19 cellular contexts compared by ENCODE assay signal in the genomic region with DNA sequence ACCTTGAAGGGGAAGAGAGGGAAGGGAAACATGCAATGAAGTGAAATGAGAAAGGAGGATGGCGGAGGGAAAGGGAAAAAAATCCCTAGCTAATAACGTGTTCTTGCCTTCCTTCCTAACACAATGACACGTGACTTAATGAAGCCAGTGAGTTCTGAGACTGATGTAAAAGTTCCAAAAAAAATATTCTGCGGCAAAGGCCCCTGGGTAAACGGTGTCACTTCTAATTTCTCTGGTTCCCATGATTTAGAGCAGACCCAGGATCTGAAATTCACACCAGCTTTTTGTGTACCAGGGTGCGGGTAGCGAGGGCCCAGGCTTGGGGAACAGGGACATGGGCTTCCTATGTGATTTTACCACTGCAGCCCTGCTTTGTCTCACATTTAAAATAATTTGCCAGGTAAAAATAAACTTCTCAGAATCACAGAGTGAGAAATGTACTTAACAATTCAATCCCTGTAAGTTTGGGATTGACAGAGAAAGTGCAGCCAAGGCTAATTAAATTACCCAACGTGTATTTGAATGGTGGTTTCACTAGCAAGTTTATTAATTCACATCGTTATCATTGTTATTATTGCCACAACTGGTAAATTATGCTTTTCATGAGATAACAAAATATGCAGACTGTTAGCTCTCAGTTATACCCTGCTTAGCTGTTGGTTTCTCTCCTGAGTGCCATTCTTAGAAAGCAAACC.
"Had no signal": no experiment of that assay in that cellular context is flagged by ENCODE, and none has a peak within 500 bp of the region (broad histone marks: within the 10 kb centered on the region; RNA-seq: fewer than 3 reads in every experiment).

No MANE protein-coding gene starts in this region.

- ATAC-seq: heart left ventricle; left colon; mucosa of descending colon; natural killer cell; psoas muscle; sciatic nerve; stimulated activated memory B cell treated with anti-CD40 and anti-IgM and Interleukin-4, amounts not matched to agents 10 μg/mL and 1 μg/mL and 100 μg/mL, for 72 hours; upper lobe of right lung had no signal

- H3K27ac ChIP-seq: heart left ventricle, psoas muscle, spleen, tibial artery, upper lobe of right lung, vagina had no signal

- H3K36me3 Mint-ChIP-seq: natural killer cell; stimulated activated memory B cell treated with anti-CD40 and anti-IgM and Interleukin-4, amounts not matched to agents 10 μg/mL and 1 μg/mL and 100 μg/mL, for 72 hours had no signal

- H3K4me1 ChIP-seq: heart left ventricle, psoas muscle, spleen, tibial artery, upper lobe of right lung, vagina had no signal

- H3K4me1 Mint-ChIP-seq: natural killer cell; stimulated activated memory B cell treated with anti-CD40 and anti-IgM and Interleukin-4, amounts not matched to agents 10 μg/mL and 1 μg/mL and 100 μg/mL, for 72 hours had no signal

- H3K9me3 ChIP-seq: heart left ventricle, mucosa of descending colon, psoas muscle, spleen, tibial artery, upper lobe of right lung, vagina had no signal

- H3K36me3 ChIP-seq: heart left ventricle, spleen, tibial artery, upper lobe of right lung, vagina had no signal

- FAIRE-seq: endothelial cell of umbilical vein had no signal

- H3K27me3 ChIP-seq: spleen, upper lobe of right lung, vagina had no signal

- H3K4me3 ChIP-seq: heart left ventricle, mucosa of descending colon, psoas muscle, spleen, tibial artery, upper lobe of right lung, vagina had no signal

- H3K27ac Mint-ChIP-seq: dendritic cell treated with granulocyte-macrophage colony-stimulating factor and Interleukin-4, amounts not matched to agents 40 ng/mL and 50 ng/mL, for 4 days; natural killer cell; stimulated activated memory B cell treated with anti-CD40 and anti-IgM and Interleukin-4, amounts not matched to agents 10 μg/mL and 1 μg/mL and 100 μg/mL, for 72 hours; stimulated activated naive CD8-positive, alpha-beta T cell treated with anti-CD3 and anti-CD28 coated beads, Interleukin-15, Interleukin-2, amounts not matched to agents 100 ng/mL and 50 ng/mL, for 24 hours had no signal

- H3K4me3 Mint-ChIP-seq: dendritic cell treated with granulocyte-macrophage colony-stimulating factor and Interleukin-4, amounts not matched to agents 40 ng/mL and 50 ng/mL, for 4 days; natural killer cell; stimulated activated memory B cell treated with anti-CD40 and anti-IgM and Interleukin-4, amounts not matched to agents 10 μg/mL and 1 μg/mL and 100 μg/mL, for 72 hours; stimulated activated naive CD8-positive, alpha-beta T cell treated with anti-CD3 and anti-CD28 coated beads, Interleukin-15, Interleukin-2, amounts not matched to agents 100 ng/mL and 50 ng/mL, for 24 hours had no signal

- H3K9me3 Mint-ChIP-seq: dendritic cell treated with granulocyte-macrophage colony-stimulating factor and Interleukin-4, amounts not matched to agents 40 ng/mL and 50 ng/mL, for 4 days; stimulated activated memory B cell treated with anti-CD40 and anti-IgM and Interleukin-4, amounts not matched to agents 10 μg/mL and 1 μg/mL and 100 μg/mL, for 72 hours; stimulated activated naive CD8-positive, alpha-beta T cell treated with anti-CD3 and anti-CD28 coated beads, Interleukin-15, Interleukin-2, amounts not matched to agents 100 ng/mL and 50 ng/mL, for 24 hours had no signal

- DNase-seq: heart left ventricle; left colon; mesendoderm; mucosa of descending colon; natural killer cell; psoas muscle; retina; spleen; stimulated activated CD4-positive, alpha-beta T cell treated with anti-CD3 and anti-CD28 coated beads, Interleukin-15, amount 100 ng/mL, for 24 hours; stimulated activated CD4-positive, alpha-beta T cell treated with anti-CD3 and anti-CD28 coated beads, Interleukin-1b, Interleukin-23, amount 100 ng/mL, for 48 hours; stimulated activated CD4-positive, alpha-beta T cell treated with anti-CD3 and anti-CD28 coated beads, Interleukin-4, amount 100 ng/mL, for 24 hours; tibial artery; upper lobe of right lung had no signal
